8 cellular contexts compared by ENCODE assay signal in genomic region chr2:54665436-54665856, GRCh38. TPM values are rescaled to one million over a fixed set of nuclear protein-coding genes. Genes with fewer than 3 reads are reported as not detected.
DNase-seq lines count a peak whose midpoint lies in the region; TF ChIP-seq lines count a peak whose summit lies in the region.

No MANE protein-coding gene starts in this region.

- TF ChIP-seq CTCF in cardiac muscle cell (IDR thresholded peaks at IDR 0.05; ENCODE audit: low read depth, low read length) (peak; percentile 62), fibroblast of pulmonary artery (IDR thresholded peaks at IDR 0.05; ENCODE audit: low read length, missing control alignments) (peak; percentile 72), osteoblast (IDR thresholded peaks at IDR 0.05; ENCODE audit: extremely low read depth, low read depth, low read length) (peak; percentile 63)

- no peaks in the 10 kb centered on the region for H3K4me1 ChIP-seq in cardiac muscle cell (ENCODE audit: low read depth)
- peaks cover 35% of the 10 kb centered on the region for H3K4me1 ChIP-seq in osteoblast (ENCODE audit: insufficient read depth, low read length)

- H3K27me3 ChIP-seq in cardiac muscle cell (no peaks in the 10 kb centered on the region), osteoblast (ENCODE audit: insufficient read depth, low read length) (no peaks in the 10 kb centered on the region)

- no peak overlapping the region for H3K4me3 ChIP-seq in cardiac muscle cell
- H3K4me3 ChIP-seq in fibroblast of pulmonary artery (replicated peaks; ENCODE audit: low read depth, low read length) = no peak overlapping the region
- no peak overlapping the region for H3K4me3 ChIP-seq in osteoblast (ENCODE audit: insufficient read depth, low read length)

- peak overlapping the region; percentile 9 for H3K4me2 ChIP-seq in osteoblast (ENCODE audit: insufficient read depth, low read length)

- H3K4me1 Mint-ChIP-seq in activated CD4-positive, alpha-beta T cell treated with anti-CD3 and anti-CD28 coated beads, Interleukin-2, amount 10 ng/mL, durations not matched to agents 7 days and 5 days = peaks cover 16% of the 10 kb centered on the region

- H3K4me3 Mint-ChIP-seq in activated CD4-positive, alpha-beta T cell treated with anti-CD3 and anti-CD28 coated beads, Interleukin-2, amount 10 ng/mL, durations not matched to agents 7 days and 5 days = no peak overlapping the region

- CTCF ChIA-PET in activated CD4-positive, alpha-beta T cell treated with anti-CD3 and anti-CD28 coated beads, Interleukin-2, amount 10 ng/mL, durations not matched to agents 7 days and 5 days (lab: Charles Lee) = interaction anchor here (0.6 to 4.8 kb wide), 24 partner anchors 11 to 558 kb away, joined by 3 to 41 read pairs (median 4); no protein-coding TSS in a partner anchor

- peaks cover 6% of the 10 kb centered on the region for H4K20me1 ChIP-seq in osteoblast (ENCODE audit: insufficient read depth, low read length)

- no peak overlapping the region for H2AFZ ChIP-seq in osteoblast (ENCODE audit: low read length)

- H3K27ac Mint-ChIP-seq in activated CD4-positive, alpha-beta T cell treated with anti-CD3 and anti-CD28 coated beads, Interleukin-2, amount 10 ng/mL, durations not matched to agents 7 days and 5 days = peak overlapping the region; percentile 61

- H3K36me3 Mint-ChIP-seq in activated CD4-positive, alpha-beta T cell treated with anti-CD3 and anti-CD28 coated beads, Interleukin-2, amount 10 ng/mL, durations not matched to agents 7 days and 5 days (ENCODE audit: low read depth) = peaks cover 81% of the 10 kb centered on the region

- peaks cover 9% of the 10 kb centered on the region for H3K79me2 ChIP-seq in osteoblast (ENCODE audit: insufficient read depth, low read length)

- H3K36me3 ChIP-seq in cardiac muscle cell = peaks cover 89% of the 10 kb centered on the region
- peaks cover 84% of the 10 kb centered on the region for H3K36me3 ChIP-seq in osteoblast (ENCODE audit: insufficient read depth, low read length)

- H3K9me3 Mint-ChIP-seq in activated CD4-positive, alpha-beta T cell treated with anti-CD3 and anti-CD28 coated beads, Interleukin-2, amount 10 ng/mL, durations not matched to agents 7 days and 5 days = no peaks in the 10 kb centered on the region

- DNase-seq in cardiac muscle cell (ENCODE audit: low read depth in 1 of 2, low spot score in 1 of 2) = peak; percentile 69
- no peak for DNase-seq in cardiac septum (ENCODE audit: low spot score)
- DNase-seq in NCI-H1694 (lab: John Stamatoyannopoulos, UW) = peak; percentile 61
- peak; percentile 61 for DNase-seq in activated CD4-positive, alpha-beta T cell treated with anti-CD3 and anti-CD28 coated beads, Interleukin-2, amount 10 ng/mL, durations not matched to agents 7 days and 5 days
- peak; percentile 80 for DNase-seq in fibroblast of pulmonary artery (ENCODE audit: low read depth)
- no peak for DNase-seq in osteoblast (ENCODE audit: insufficient read length, low spot score, missing footprints)
- no peak for DNase-seq in effector CD8-positive, alpha-beta T cell (lab: John Stamatoyannopoulos, UW)
- no peak for DNase-seq in putamen (ENCODE audit: low spot score)

- H3K9me3 ChIP-seq in cardiac muscle cell (ENCODE audit: low read depth) (no peaks in the 10 kb centered on the region), osteoblast (ENCODE audit: low read depth, low read length) (no peaks in the 10 kb centered on the region)

- intact Hi-C loops in cardiac septum (cut with DNase I) = no loop called here

- peak overlapping the region; percentile 43 for H3K27ac ChIP-seq in cardiac muscle cell
- peak overlapping the region; percentile 33 for H3K27ac ChIP-seq in osteoblast (ENCODE audit: low read depth, low read length)

- no peaks in the 10 kb centered on the region for H3K27me3 Mint-ChIP-seq in activated CD4-positive, alpha-beta T cell treated with anti-CD3 and anti-CD28 coated beads, Interleukin-2, amount 10 ng/mL, durations not matched to agents 7 days and 5 days

- POLR2A ChIA-PET in activated CD4-positive, alpha-beta T cell treated with anti-CD3 and anti-CD28 coated beads, Interleukin-2, amount 10 ng/mL, durations not matched to agents 7 days and 5 days (lab: Charles Lee) = interaction anchor here (0.5 kb wide), 1 partner anchor 50 kb away, joined by 3 read pairs; no protein-coding TSS in a partner anchor

RNA-seq across cellular contexts. Expression of gene EML6, which starts 58.0 kb away (rescaled TPM):
- total RNA-seq in cardiac muscle cell = 0.89 and 0.92 TPM in 2 replicates
- 0.36 and 1.3 TPM in 2 replicates for polyA plus RNA-seq in cardiac muscle cell
- total RNA-seq in cardiac septum = 0.83 TPM
- total RNA-seq in activated CD4-positive, alpha-beta T cell treated with anti-CD3 and anti-CD28 coated beads, Interleukin-2, amount 10 ng/mL, durations not matched to agents 7 days and 5 days = 1 to 10 TPM in 1 of 2 experiments, under 1 TPM in 1; 0.96 to 1.2 TPM
- total RNA-seq in osteoblast = 0.29 and 1.1 TPM in 2 replicates

Comparison
In these comparisons a context has a peak if more than half of its experiments do, and no peak if none do; other contexts are left out.
1. DNase-seq: peak in cardiac muscle cell (2 of 2), NCI-H1694 (single experiment), activated CD4-positive, alpha-beta T cell treated with anti-CD3 and anti-CD28 coated beads, Interleukin-2, amount 10 ng/mL, durations not matched to agents 7 days and 5 days (single experiment) and fibroblast of pulmonary artery (single experiment); none in cardiac septum (single experiment), osteoblast (single experiment), effector CD8-positive, alpha-beta T cell (single experiment) and putamen (single experiment).
2. Peak in every context shown above with its lines, with median percentiles within 50 percentile points of each other: CTCF ChIP-seq.